12 cellular contexts compared by ENCODE assay signal in the genomic region with DNA sequence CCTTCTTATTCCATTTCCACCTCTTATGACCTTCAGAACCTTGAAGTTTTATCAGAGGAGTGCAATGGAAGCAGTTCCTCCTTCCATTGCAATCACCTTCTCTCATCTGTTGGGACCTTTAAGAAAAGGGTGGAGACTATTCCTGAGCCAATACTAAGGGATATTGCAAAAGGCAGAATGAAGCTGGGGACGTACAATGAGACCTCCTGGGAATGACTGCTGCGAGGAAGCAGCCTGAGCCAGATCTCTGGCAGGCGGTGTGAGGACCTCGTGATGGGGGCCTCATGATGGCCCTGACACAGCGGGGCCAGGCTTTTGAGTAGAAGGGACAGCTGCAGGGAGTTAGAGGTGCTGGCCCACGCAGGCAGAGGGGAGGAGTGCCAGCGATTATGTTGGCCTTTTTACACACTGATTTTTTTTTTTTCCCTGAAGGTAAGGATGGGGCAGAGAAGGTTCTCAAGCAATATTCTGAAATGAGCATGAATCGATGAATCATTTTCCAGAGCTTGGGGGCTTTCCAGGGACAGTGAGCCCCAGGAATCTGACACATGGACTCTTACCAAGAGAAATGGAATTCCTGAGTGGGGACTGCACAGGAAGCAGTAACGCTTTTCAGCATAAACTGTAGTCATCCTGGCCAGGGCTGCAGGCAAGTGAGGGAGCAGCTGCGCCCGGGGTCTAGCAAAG. TPM values are rescaled to one million over a fixed set of nuclear protein-coding genes. Genes with fewer than 3 reads are reported as not detected.
A peak's percentile ranks its signal among the peaks of the same experiment; 100 is the strongest.
DNase-seq lines count a peak whose midpoint lies in the region; ATAC-seq, FAIRE-seq and TF ChIP-seq lines count a peak whose summit lies in the region.
"Had no signal": no experiment of that assay in that cellular context is flagged by ENCODE, and none has a peak within 500 bp of the region (broad histone marks: within the 10 kb centered on the region; RNA-seq: fewer than 3 reads in every experiment).

No MANE protein-coding gene starts in this region.

- peak overlapping the region; percentile 64; the same call in 1 of the 2 replicates for H2AFZ ChIP-seq in PC-9

- H3K79me2 ChIP-seq in PC-9 (ENCODE audit: low read depth): no peaks in the 10 kb centered on the region

- no peak for FAIRE-seq in A549 (lab: Jason Lieb, UNC)

- 0 out of 2 replicates have a peak, but pooled peaks cover 5% of the 10 kb centered on the region for H3F3A ChIP-seq in PC-9 (ENCODE audit: insufficient read depth, low read depth)

- 41% methylated on average over 11 of the region's 11 CpGs for WGBS in A549 (ENCODE audit: missing lambda C conversion rate)

- H3K27ac Mint-ChIP-seq in activated CD4-positive, alpha-beta memory T cell treated with anti-CD3 and anti-CD28 coated beads, Interleukin-2, amount 10 ng/mL, durations not matched to agents 7 days and 5 days: no peak overlapping the region

- POLR2A ChIA-PET in A549 (lab: Yijun Ruan, JAX) (interaction anchor here (0.9 to 6.9 kb wide), 3 partner anchors 20 to 76 kb away, joined by 3 to 48 read pairs (median 4); a partner anchor contains a TSS), PC-9 (lab: Charles Lee; ENCODE audit: unreplicated experiment) (no interaction called here)
- POLR2A ChIA-PET in activated CD4-positive, alpha-beta memory T cell treated with anti-CD3 and anti-CD28 coated beads, Interleukin-2, amount 10 ng/mL, durations not matched to agents 7 days and 5 days (lab: Charles Lee): no interaction called here

- H3K27me3 Mint-ChIP-seq in activated CD4-positive, alpha-beta memory T cell treated with anti-CD3 and anti-CD28 coated beads, Interleukin-2, amount 10 ng/mL, durations not matched to agents 7 days and 5 days: peaks cover 8% of the 10 kb centered on the region

- peak overlapping the region; percentile 48 for H3K4me2 ChIP-seq in A549
- peak overlapping the region; percentile 47 for H3K4me2 ChIP-seq in PC-9
- H3K4me2 ChIP-seq: BLaER1 had no signal

- BruUV-seq in PC-9 (replicated peaks; lab: Mats Ljungman, UMichigan): no TSS peak

- H3K9me3 Mint-ChIP-seq in activated CD4-positive, alpha-beta memory T cell treated with anti-CD3 and anti-CD28 coated beads, Interleukin-2, amount 10 ng/mL, durations not matched to agents 7 days and 5 days: no peaks in the 10 kb centered on the region

- no peaks in the 10 kb centered on the region for H3K36me3 ChIP-seq in PC-9 (ENCODE audit: low read depth)
- no peaks in the 10 kb centered on the region for H3K36me3 ChIP-seq in mucosa of descending colon (ENCODE audit: low read depth)
- H3K36me3 ChIP-seq: BLaER1 had no signal

- no peak for TF ChIP-seq EP300 in A549 (IDR thresholded peaks at IDR 0.05)

- ATAC-seq in A549 (peak; percentile 58 to 66), mucosa of descending colon (peak; percentile 39), left lobe of liver (no peak), HG03378 (IDR thresholded peaks at IDR 0.05; ENCODE audit: unreplicated experiment) (no peak), GM18511 (IDR thresholded peaks at IDR 0.05; ENCODE audit: unreplicated experiment) (no peak)

- H3K9me2 ChIP-seq in PC-9 (ENCODE audit: insufficient read depth): no peaks in the 10 kb centered on the region

- no peaks in the 10 kb centered on the region for H3K9me3 ChIP-seq in A549
- no peaks in the 10 kb centered on the region for H3K9me3 ChIP-seq in PC-9 (ENCODE audit: insufficient read depth, low read depth)
- no peaks in the 10 kb centered on the region for H3K9me3 ChIP-seq in mucosa of descending colon
- H3K9me3 ChIP-seq: BLaER1 had no signal

- no peaks in the 10 kb centered on the region for H3K4me1 Mint-ChIP-seq in activated CD4-positive, alpha-beta memory T cell treated with anti-CD3 and anti-CD28 coated beads, Interleukin-2, amount 10 ng/mL, durations not matched to agents 7 days and 5 days

- DNase-seq in A549 (ENCODE audit: low read depth in 1 of 2, low spot score in 1 of 2) (peak; percentile 39 to 49), PC-9 (no peak), epithelial cell of proximal tubule (ENCODE audit: low read depth) (peak; percentile 90), mucosa of descending colon (peak in 1 of 3 donors; percentile 25), left lobe of liver (ENCODE audit: low spot score) (no peak)
- no peak for DNase-seq in activated CD4-positive, alpha-beta memory T cell treated with anti-CD3 and anti-CD28 coated beads, Interleukin-2, amount 10 ng/mL, durations not matched to agents 7 days and 5 days
- DNase-seq: hypothalamus; NK-92 treated with Interleukin-12 subunit alpha and Interleukin-12 subunit beta, amount 100 ng/mL, for 24 hours had no signal

- no peaks in the 10 kb centered on the region for H3K36me3 Mint-ChIP-seq in activated CD4-positive, alpha-beta memory T cell treated with anti-CD3 and anti-CD28 coated beads, Interleukin-2, amount 10 ng/mL, durations not matched to agents 7 days and 5 days (ENCODE audit: low read depth)

- no peak for TF ChIP-seq RAD21 in A549 (conservative IDR thresholded peaks at IDR 0.05 in 1 of 2, IDR thresholded peaks at IDR 0.05 in 1 of 2)

- H3K4me1 ChIP-seq in A549 (peaks cover 40% of the 10 kb centered on the region), PC-9 (replicated peaks; ENCODE audit: insufficient read depth) (peaks cover 38% of the 10 kb centered on the region), mucosa of descending colon (ENCODE audit: low read depth) (no peaks in the 10 kb centered on the region)
- H3K4me1 ChIP-seq: BLaER1 had no signal

- TF ChIP-seq CTCF in A549 (IDR thresholded peaks at IDR 0.05): no peak
- TF ChIP-seq CTCF in PC-9 (conservative IDR thresholded peaks at IDR 0.05): no peak
- TF ChIP-seq CTCF in epithelial cell of proximal tubule (conservative IDR thresholded peaks at IDR 0.05; ENCODE audit: low read depth, low read length): no peak
- TF ChIP-seq CTCF in mucosa of descending colon (IDR thresholded peaks at IDR 0.05): no peak

- intact Hi-C loops in PC-9 (cut with micrococcal nuclease; ENCODE audit: unreplicated experiment): loop anchor here (10.0 kb wide), 2 partner anchors 727 to 1567 kb away; no protein-coding TSS in a partner anchor
- intact Hi-C loops in mucosa of descending colon (cut with DNase I, micrococcal nuclease): no loop called here

- CTCF ChIA-PET in A549 (lab: Yijun Ruan, JAX): interaction anchor here (0.7 to 11.3 kb wide), 9 partner anchors 12 to 136 kb away, joined by 3 to 146 read pairs (median 6); a partner anchor contains a TSS
- CTCF ChIA-PET in PC-9 (lab: Charles Lee): no interaction called here
- CTCF ChIA-PET in activated CD4-positive, alpha-beta memory T cell treated with anti-CD3 and anti-CD28 coated beads, Interleukin-2, amount 10 ng/mL, durations not matched to agents 7 days and 5 days (lab: Charles Lee): no interaction called here

- no peaks in the 10 kb centered on the region for H4K20me1 ChIP-seq in PC-9 (ENCODE audit: insufficient read depth)
- H4K20me1 ChIP-seq: BLaER1 had no signal

- H3K4me3 ChIP-seq in A549 (no peak overlapping the region), PC-9 (no peak overlapping the region), epithelial cell of proximal tubule (ENCODE audit: low read depth, low read length) (peak overlapping the region; percentile 38), mucosa of descending colon (no peak overlapping the region)
- H3K4me3 ChIP-seq: BLaER1 had no signal

- H3K27me3 ChIP-seq in PC-9 (ENCODE audit: insufficient read depth, low read depth): no peaks in the 10 kb centered on the region
- H3K27me3 ChIP-seq: BLaER1 had no signal

- no peak for TF ChIP-seq POLR2A in A549 (IDR thresholded peaks at IDR 0.05; ENCODE audit: low read length)

- peak overlapping the region; percentile 70 to 82 for H3K27ac ChIP-seq in A549
- peak overlapping the region; percentile 71 for H3K27ac ChIP-seq in PC-9
- H3K27ac ChIP-seq: BLaER1, HL-60 had no signal

- no peak overlapping the region for H3K4me3 Mint-ChIP-seq in activated CD4-positive, alpha-beta memory T cell treated with anti-CD3 and anti-CD28 coated beads, Interleukin-2, amount 10 ng/mL, durations not matched to agents 7 days and 5 days

TF ChIP-seq in A549, 52 proteins besides CTCF, POLR2A, EP300 and RAD21 (continues in another document):
- TF ChIP-seq BHLHE40 (IDR thresholded peaks at IDR 0.05; ENCODE audit: low read depth, low read length): no peak
- TF ChIP-seq, protein P1, sequence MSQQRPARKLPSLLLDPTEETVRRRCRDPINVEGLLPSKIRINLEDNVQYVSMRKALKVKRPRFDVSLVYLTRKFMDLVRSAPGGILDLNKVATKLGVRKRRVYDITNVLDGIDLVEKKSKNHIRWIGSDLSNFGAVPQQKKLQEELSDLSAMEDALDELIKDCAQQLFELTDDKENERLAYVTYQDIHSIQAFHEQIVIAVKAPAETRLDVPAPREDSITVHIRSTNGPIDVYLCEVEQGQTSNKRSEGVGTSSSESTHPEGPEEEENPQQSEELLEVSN (IDR thresholded peaks at IDR 0.05; ENCODE audit: borderline replicate concordance, low read depth): 0 out of 2 replicates have a peak, but pooled peaks have one; percentile 18
- peak in 1 of 2 experiments; percentile 24; a peak in 1 of 4 replicates for TF ChIP-seq CEBPB (IDR thresholded peaks at IDR 0.05)
- peak in 1 of 2 experiments; percentile 34; a peak in 1 of 5 replicates for TF ChIP-seq JUN (IDR thresholded peaks at IDR 0.05)
- TF ChIP-seq, protein P2, sequence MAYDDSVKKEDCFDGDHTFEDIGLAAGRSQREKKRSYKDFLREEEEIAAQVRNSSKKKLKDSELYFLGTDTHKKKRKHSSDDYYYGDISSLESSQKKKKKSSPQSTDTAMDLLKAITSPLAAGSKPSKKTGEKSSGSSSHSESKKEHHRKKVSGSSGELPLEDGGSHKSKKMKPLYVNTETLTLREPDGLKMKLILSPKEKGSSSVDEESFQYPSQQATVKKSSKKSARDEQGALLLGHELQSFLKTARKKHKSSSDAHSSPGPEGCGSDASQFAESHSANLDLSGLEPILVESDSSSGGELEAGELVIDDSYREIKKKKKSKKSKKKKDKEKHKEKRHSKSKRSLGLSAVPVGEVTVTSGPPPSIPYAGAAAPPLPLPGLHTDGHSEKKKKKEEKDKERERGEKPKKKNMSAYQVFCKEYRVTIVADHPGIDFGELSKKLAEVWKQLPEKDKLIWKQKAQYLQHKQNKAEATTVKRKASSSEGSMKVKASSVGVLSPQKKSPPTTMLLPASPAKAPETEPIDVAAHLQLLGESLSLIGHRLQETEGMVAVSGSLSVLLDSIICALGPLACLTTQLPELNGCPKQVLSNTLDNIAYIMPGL (CRISPR knock-in tag; IDR thresholded peaks at IDR 0.05; ENCODE audit: borderline replicate concordance): no peak
- no peak for TF ChIP-seq HEYL (CRISPR knock-in tag; IDR thresholded peaks at IDR 0.05)

RNA-seq across cellular contexts. Expression of a gene that starts 40.0 kb away (rescaled TPM):
- polyA plus RNA-seq in A549 (2011; rRNA removed) (509 and 655 TPM in 2 replicates), A549 (2017; fragmentation: RNase III; extraction: RNeasy Plus Mini Kit Qiagen cat#74134 plus additional on column Dnase treatment) (225 to 284 TPM (median 275 TPM) in 3 replicates)
- polyA plus RNA-seq in A549 (2012; cell fraction: cytosol; rRNA removed): 170 and 174 TPM in 2 replicates
- polyA plus RNA-seq in A549 (2012; cell fraction: nucleus; rRNA removed): 95.3 and 126 TPM in 2 replicates
- polyA minus RNA-seq in A549 (2011; rRNA and poly(A)+ RNA removed): 110 and 132 TPM in 2 replicates
- total RNA-seq in PC-9 (2021) (96.6 and 125 TPM in 2 replicates), epithelial cell of proximal tubule (127 and 128 TPM in 2 replicates), mucosa of descending colon (100 to 1,000 TPM; 160 to 210 (median 181) TPM), left lobe of liver (120 TPM)
- total RNA-seq in activated CD4-positive, alpha-beta memory T cell treated with anti-CD3 and anti-CD28 coated beads, Interleukin-2, amount 10 ng/mL, durations not matched to agents 7 days and 5 days: 10 to 100 TPM; 36.1 to 36.7 TPM

Comparison
In these comparisons a context has a peak if more than half of its experiments do, and no peak if none do; other contexts are left out.
1. ATAC-seq: peak in A549 (2 of 2) and mucosa of descending colon (single experiment); none in left lobe of liver (single experiment), HG03378 (single experiment) and GM18511 (single experiment).
2. DNase-seq: peak in A549 (2 of 2) and epithelial cell of proximal tubule (single experiment); none in PC-9 (0 of 2), activated CD4-positive, alpha-beta memory T cell treated with anti-CD3 and anti-CD28 coated beads, Interleukin-2, amount 10 ng/mL, durations not matched to agents 7 days and 5 days (single experiment) and left lobe of liver (single experiment).